In the genomic region with DNA sequence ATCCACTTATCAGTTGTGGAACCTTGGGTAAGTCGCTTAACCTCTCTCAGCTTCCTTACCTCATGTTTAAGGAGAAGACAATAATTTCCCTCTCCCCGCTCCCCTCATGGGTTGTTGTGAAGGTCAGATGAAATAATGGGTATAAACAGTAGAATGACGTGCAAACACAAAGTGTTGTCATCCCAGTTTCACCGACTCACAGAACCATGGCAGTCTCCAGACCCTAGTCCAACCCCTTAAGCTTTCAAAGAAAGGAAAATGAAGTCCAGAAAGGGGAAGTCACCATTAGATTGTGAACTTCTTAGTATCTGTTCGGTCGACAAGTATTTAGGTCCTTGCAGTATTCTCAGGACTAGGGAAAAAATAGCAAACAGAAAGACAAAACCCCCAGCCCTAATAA, we compare ENCODE assay signal across 1 cellular context.
TF ChIP-seq lines count a peak whose summit lies in the region.

No MANE protein-coding gene starts in this region.

TF ChIP-seq in HEK293, 187 proteins besides CTCF, POLR2A, EP300 and RAD21 (continued from another document):
- TF ChIP-seq, protein P1, sequence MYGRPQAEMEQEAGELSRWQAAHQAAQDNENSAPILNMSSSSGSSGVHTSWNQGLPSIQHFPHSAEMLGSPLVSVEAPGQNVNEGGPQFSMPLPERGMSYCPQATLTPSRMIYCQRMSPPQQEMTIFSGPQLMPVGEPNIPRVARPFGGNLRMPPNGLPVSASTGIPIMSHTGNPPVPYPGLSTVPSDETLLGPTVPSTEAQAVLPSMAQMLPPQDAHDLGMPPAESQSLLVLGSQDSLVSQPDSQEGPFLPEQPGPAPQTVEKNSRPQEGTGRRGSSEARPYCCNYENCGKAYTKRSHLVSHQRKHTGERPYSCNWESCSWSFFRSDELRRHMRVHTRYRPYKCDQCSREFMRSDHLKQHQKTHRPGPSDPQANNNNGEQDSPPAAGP (tag by site-specific recombination; IDR thresholded peaks at IDR 0.05) = no peak
- TF ChIP-seq, protein P2, sequence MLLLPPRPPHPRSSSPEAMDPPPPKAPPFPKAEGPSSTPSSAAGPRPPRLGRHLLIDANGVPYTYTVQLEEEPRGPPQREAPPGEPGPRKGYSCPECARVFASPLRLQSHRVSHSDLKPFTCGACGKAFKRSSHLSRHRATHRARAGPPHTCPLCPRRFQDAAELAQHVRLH (tag by site-specific recombination; IDR thresholded peaks at IDR 0.05) = no peak
- TF ChIP-seq ZNF830 (tag by site-specific recombination; IDR thresholded peaks at IDR 0.05; ENCODE audit: low read depth) (no peak), ZNF600 (tag by site-specific recombination; IDR thresholded peaks at IDR 0.05) (no peak)
- TF ChIP-seq, protein P3, sequence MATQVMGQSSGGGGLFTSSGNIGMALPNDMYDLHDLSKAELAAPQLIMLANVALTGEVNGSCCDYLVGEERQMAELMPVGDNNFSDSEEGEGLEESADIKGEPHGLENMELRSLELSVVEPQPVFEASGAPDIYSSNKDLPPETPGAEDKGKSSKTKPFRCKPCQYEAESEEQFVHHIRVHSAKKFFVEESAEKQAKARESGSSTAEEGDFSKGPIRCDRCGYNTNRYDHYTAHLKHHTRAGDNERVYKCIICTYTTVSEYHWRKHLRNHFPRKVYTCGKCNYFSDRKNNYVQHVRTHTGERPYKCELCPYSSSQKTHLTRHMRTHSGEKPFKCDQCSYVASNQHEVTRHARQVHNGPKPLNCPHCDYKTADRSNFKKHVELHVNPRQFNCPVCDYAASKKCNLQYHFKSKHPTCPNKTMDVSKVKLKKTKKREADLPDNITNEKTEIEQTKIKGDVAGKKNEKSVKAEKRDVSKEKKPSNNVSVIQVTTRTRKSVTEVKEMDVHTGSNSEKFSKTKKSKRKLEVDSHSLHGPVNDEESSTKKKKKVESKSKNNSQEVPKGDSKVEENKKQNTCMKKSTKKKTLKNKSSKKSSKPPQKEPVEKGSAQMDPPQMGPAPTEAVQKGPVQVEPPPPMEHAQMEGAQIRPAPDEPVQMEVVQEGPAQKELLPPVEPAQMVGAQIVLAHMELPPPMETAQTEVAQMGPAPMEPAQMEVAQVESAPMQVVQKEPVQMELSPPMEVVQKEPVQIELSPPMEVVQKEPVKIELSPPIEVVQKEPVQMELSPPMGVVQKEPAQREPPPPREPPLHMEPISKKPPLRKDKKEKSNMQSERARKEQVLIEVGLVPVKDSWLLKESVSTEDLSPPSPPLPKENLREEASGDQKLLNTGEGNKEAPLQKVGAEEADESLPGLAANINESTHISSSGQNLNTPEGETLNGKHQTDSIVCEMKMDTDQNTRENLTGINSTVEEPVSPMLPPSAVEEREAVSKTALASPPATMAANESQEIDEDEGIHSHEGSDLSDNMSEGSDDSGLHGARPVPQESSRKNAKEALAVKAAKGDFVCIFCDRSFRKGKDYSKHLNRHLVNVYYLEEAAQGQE (tag by site-specific recombination; IDR thresholded peaks at IDR 0.05) = no peak
TF ChIP-seq in HEK293: peak in this region for 0.
